In genomic region chr15:99993262-99993661, GRCh38 we compare ENCODE assay signal across 20 cellular contexts.
"Had no signal": no experiment of that assay in that cellular context is flagged by ENCODE, and none has a peak within 500 bp of the region (broad histone marks: within the 10 kb centered on the region; RNA-seq: fewer than 3 reads in every experiment).

No MANE protein-coding gene starts in this region.

- H3K27ac ChIP-seq: esophagus squamous epithelium, gastroesophageal sphincter, sigmoid colon, skin epidermis, tibial artery, upper lobe of left lung, vagina had no signal

- H3K4me3 Mint-ChIP-seq: immature natural killer cell; nephron; stimulated activated effector memory CD8-positive, alpha-beta T cell treated with anti-CD3 and anti-CD28 coated beads, Interleukin-12 subunit alpha, Interleukin-12 subunit beta, amount 100 ng/mL, for 72 hours had no signal

- H3K36me3 Mint-ChIP-seq: naive B cell; stimulated activated effector memory CD8-positive, alpha-beta T cell treated with anti-CD3 and anti-CD28 coated beads, Interleukin-12 subunit alpha, Interleukin-12 subunit beta, amount 100 ng/mL, for 72 hours had no signal

- H3K27me3 ChIP-seq: esophagus squamous epithelium, gastroesophageal sphincter, sigmoid colon, tibial artery, upper lobe of left lung, vagina had no signal

- ATAC-seq: gastroesophageal sphincter; left cardiac atrium; left ventricle myocardium superior; stimulated activated effector memory CD8-positive, alpha-beta T cell treated with anti-CD3 and anti-CD28 coated beads, Interleukin-12 subunit alpha, Interleukin-12 subunit beta, amount 100 ng/mL, for 72 hours; stimulated activated naive CD8-positive, alpha-beta T cell treated with anti-CD3 and anti-CD28 coated beads, Interleukin-15, Interleukin-2, amounts not matched to agents 100 U/mL and 50 U/mL, for 24 hours had no signal

- DNase-seq: dermis blood vessel endothelial cell; esophagus squamous epithelium; foreskin fibroblast; immature natural killer cell; left cardiac atrium; left ventricle myocardium superior; mesenchymal stem cell; naive B cell; stimulated activated CD4-positive, alpha-beta T cell treated with anti-CD3 and anti-CD28 coated beads, Interleukin-12 subunit alpha, Interleukin-12 subunit beta, amount 100 ng/mL, for 4 hours; stimulated activated CD8-positive, alpha-beta memory T cell treated with anti-CD3 and anti-CD28 coated beads, Interleukin-4, amount 100 ng/mL, for 48 hours; stimulated activated naive CD8-positive, alpha-beta T cell treated with anti-CD3 and anti-CD28 coated beads, Interleukin-15, Interleukin-2, amounts not matched to agents 100 U/mL and 50 U/mL, for 24 hours had no signal

- H3K27ac Mint-ChIP-seq: immature natural killer cell; naive B cell; nephron; stimulated activated effector memory CD8-positive, alpha-beta T cell treated with anti-CD3 and anti-CD28 coated beads, Interleukin-12 subunit alpha, Interleukin-12 subunit beta, amount 100 ng/mL, for 72 hours had no signal

- H3K4me1 Mint-ChIP-seq: immature natural killer cell; naive B cell; stimulated activated effector memory CD8-positive, alpha-beta T cell treated with anti-CD3 and anti-CD28 coated beads, Interleukin-12 subunit alpha, Interleukin-12 subunit beta, amount 100 ng/mL, for 72 hours had no signal

- H3K9me3 Mint-ChIP-seq: nephron had no signal

- H3K36me3 ChIP-seq: sigmoid colon, tibial artery, upper lobe of left lung, vagina had no signal

- H3K4me1 ChIP-seq: gastroesophageal sphincter, sigmoid colon, tibial artery, upper lobe of left lung had no signal

- H3K4me3 ChIP-seq: esophagus squamous epithelium, gastroesophageal sphincter, lung, sigmoid colon, skin epidermis, tibial artery, upper lobe of left lung, vagina had no signal
